Comparison of ENCODE assay signal across 8 cellular contexts in the genomic region with DNA sequence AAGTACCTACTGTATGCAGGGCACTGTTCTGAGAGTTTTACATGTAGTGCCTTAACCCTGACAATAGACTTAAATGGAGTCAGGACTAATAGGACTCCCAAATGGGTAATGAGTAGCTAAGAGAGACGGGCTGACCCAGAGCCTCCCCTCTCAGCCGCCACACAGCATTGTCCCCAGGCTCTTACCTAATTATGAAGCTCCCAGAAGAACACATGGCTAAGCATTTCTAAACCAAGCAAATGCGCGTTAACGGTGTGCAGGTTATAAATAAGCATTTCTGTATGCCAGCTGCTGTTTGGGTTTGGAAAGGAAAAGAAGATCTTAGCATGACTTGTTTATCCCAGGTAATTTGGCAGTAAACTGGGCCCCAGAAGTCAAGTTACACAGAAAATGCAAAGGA.
"Had no signal": no experiment of that assay in that cellular context is flagged by ENCODE, and none has a peak within 500 bp of the region (broad histone marks: within the 10 kb centered on the region; RNA-seq: fewer than 3 reads in every experiment).

No MANE protein-coding gene starts in this region.

- DNase-seq: activated CD4-positive, alpha-beta T cell treated with anti-CD3 and anti-CD28 coated beads, Interleukin-2, amount 50 U/mL, for 1 hour; activated naive CD4-positive, alpha-beta T cell treated with Interleukin-2 at 50 U/mL for 16 hours; activated T-cell treated with anti-CD3 and anti-CD28 coated beads for 4 hours; aorta; dermis blood vessel endothelial cell; endodermal cell; left colon; naive B cell had no signal
